In the genomic region with DNA sequence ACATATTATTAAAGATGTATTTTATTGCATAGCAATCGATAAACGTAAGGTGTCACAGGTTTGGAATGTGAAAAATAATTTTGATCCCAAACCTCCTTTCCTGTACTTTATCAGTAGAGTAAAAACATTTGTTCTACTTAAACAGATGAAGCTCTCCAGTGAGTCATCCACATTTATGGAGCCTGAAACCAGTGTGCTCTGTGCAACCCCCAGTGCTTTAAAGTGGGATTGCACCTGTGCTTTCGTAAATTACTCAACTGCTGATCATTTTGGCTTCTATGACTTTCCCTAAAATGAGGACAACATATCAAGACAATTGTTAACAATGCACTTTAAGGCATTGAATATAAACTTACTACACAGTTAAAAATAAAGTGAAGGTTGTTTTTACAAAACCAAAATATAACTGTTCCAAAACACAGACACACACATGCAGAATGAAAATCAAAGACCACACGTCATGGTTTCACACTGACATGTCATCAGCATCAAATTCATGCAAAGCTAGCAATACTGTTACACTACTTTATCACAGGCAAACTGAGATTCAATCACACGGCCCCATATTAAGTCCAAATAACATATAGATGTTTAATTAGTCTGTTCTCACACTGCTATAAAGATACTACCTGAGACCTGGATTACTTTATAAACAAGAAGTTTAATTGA, we compare ENCODE assay signal across 8 cellular contexts. TPM values are rescaled to one million over a fixed set of nuclear protein-coding genes. Genes with fewer than 3 reads are reported as not detected.
DNase-seq lines count a peak whose midpoint lies in the region; ATAC-seq and TF ChIP-seq lines count a peak whose summit lies in the region.

No MANE protein-coding gene starts in this region.

- DNase-seq in activated CD8-positive, alpha-beta memory T cell treated with anti-CD3 and anti-CD28 coated beads, Interleukin-2, amount 10 ng/mL, durations not matched to agents 7 days and 5 days: no peak
- DNase-seq in activated CD8-positive, alpha-beta memory T cell treated with anti-CD3 and anti-CD28 coated beads, Interleukin-2, amount 50 U/mL, for 4 hours: no peak
- peak; percentile 23 for DNase-seq in MG63
- peak; percentile 76 for DNase-seq in MCF 10A (ENCODE audit: unreplicated experiment)
- peak; percentile 78 to 80 for DNase-seq in lung microvascular endothelial cell (ENCODE audit: low read depth in 2 of 2)
- no peak for DNase-seq in COLO668 (lab: John Stamatoyannopoulos, UW; ENCODE audit: unreplicated experiment)
- no peak for DNase-seq in DMS79 (lab: John Stamatoyannopoulos, UW)
- no peak for DNase-seq in middle frontal gyrus (ENCODE audit: extremely low spot score, low spot score)

- no peaks in the 10 kb centered on the region for H3K9me3 ChIP-seq in MG63

- no peak overlapping the region for H3K27ac Mint-ChIP-seq in activated CD8-positive, alpha-beta memory T cell treated with anti-CD3 and anti-CD28 coated beads, Interleukin-2, amount 10 ng/mL, durations not matched to agents 7 days and 5 days
- H3K27ac Mint-ChIP-seq in MCF 10A (ENCODE audit: low read depth, unreplicated experiment): no peak overlapping the region

- intact Hi-C loops in MCF 10A (cut with micrococcal nuclease): no loop called here

- peaks cover 76% of the 10 kb centered on the region for H3K36me3 Mint-ChIP-seq in activated CD8-positive, alpha-beta memory T cell treated with anti-CD3 and anti-CD28 coated beads, Interleukin-2, amount 10 ng/mL, durations not matched to agents 7 days and 5 days
- peaks cover 18% of the 10 kb centered on the region for H3K36me3 Mint-ChIP-seq in MCF 10A (ENCODE audit: insufficient read depth, unreplicated experiment)

- no peaks in the 10 kb centered on the region for H3K27me3 Mint-ChIP-seq in activated CD8-positive, alpha-beta memory T cell treated with anti-CD3 and anti-CD28 coated beads, Interleukin-2, amount 10 ng/mL, durations not matched to agents 7 days and 5 days
- no peaks in the 10 kb centered on the region for H3K27me3 Mint-ChIP-seq in MCF 10A (ENCODE audit: insufficient read depth, unreplicated experiment)

- no TSS peak for BruUV-seq in MCF 10A (replicated peaks; lab: Mats Ljungman, UMichigan)

- H3K36me3 ChIP-seq in MG63: peaks cover 46% of the 10 kb centered on the region

- peak; percentile 67 for TF ChIP-seq CTCF in MCF 10A (IDR thresholded peaks at IDR 0.05; ENCODE audit: unreplicated experiment)

- CTCF ChIA-PET in activated CD8-positive, alpha-beta memory T cell treated with anti-CD3 and anti-CD28 coated beads, Interleukin-2, amount 10 ng/mL, durations not matched to agents 7 days and 5 days (lab: Charles Lee): no interaction called here
- CTCF ChIA-PET in MCF 10A (lab: Yijun Ruan, JAX): interaction anchor here (0.6 to 2.3 kb wide), 15 partner anchors 10 to 879 kb away, joined by 3 to 8 read pairs (median 3); no protein-coding TSS in a partner anchor

- H3K9me3 Mint-ChIP-seq in activated CD8-positive, alpha-beta memory T cell treated with anti-CD3 and anti-CD28 coated beads, Interleukin-2, amount 10 ng/mL, durations not matched to agents 7 days and 5 days (ENCODE audit: low read depth): peaks cover 15% of the 10 kb centered on the region
- H3K9me3 Mint-ChIP-seq in MCF 10A (ENCODE audit: unreplicated experiment): peaks cover 9% of the 10 kb centered on the region

- H3K4me3 Mint-ChIP-seq in activated CD8-positive, alpha-beta memory T cell treated with anti-CD3 and anti-CD28 coated beads, Interleukin-2, amount 10 ng/mL, durations not matched to agents 7 days and 5 days: no peak overlapping the region
- no peak overlapping the region for H3K4me3 Mint-ChIP-seq in MCF 10A (ENCODE audit: unreplicated experiment)

- H3K27me3 ChIP-seq in MG63: no peaks in the 10 kb centered on the region

- H3K4me1 Mint-ChIP-seq in activated CD8-positive, alpha-beta memory T cell treated with anti-CD3 and anti-CD28 coated beads, Interleukin-2, amount 10 ng/mL, durations not matched to agents 7 days and 5 days: peaks cover 23% of the 10 kb centered on the region
- H3K4me1 Mint-ChIP-seq in MCF 10A (ENCODE audit: insufficient read depth, unreplicated experiment): peaks cover 6% of the 10 kb centered on the region

- peak; percentile 65 for ATAC-seq in activated CD8-positive, alpha-beta memory T cell treated with anti-CD3 and anti-CD28 coated beads, Interleukin-2, amount 10 ng/mL, durations not matched to agents 7 days and 5 days

- no peak overlapping the region for H3K4me3 ChIP-seq in MG63

- POLR2A ChIA-PET in MCF 10A (lab: Yijun Ruan, JAX): interaction anchor here (0.7 to 0.9 kb wide), 2 partner anchors 10 to 27 kb away, joined by 3 to 4 read pairs; a partner anchor contains a TSS

RNA-seq across cellular contexts. Expression of a gene that starts 9.7 kb away (rescaled TPM):
- 10 to 100 TPM; 22.1 to 25.6 TPM for total RNA-seq in activated CD8-positive, alpha-beta memory T cell treated with anti-CD3 and anti-CD28 coated beads, Interleukin-2, amount 10 ng/mL, durations not matched to agents 7 days and 5 days
- total RNA-seq in MG63 (2014; rRNA removed; shearing (Covaris generic); ENCODE audit: low replicate concordance): 19.0 and 32.5 TPM in 2 replicates
- total RNA-seq in MCF 10A (2022) (14.2 and 25.1 TPM in 2 replicates), lung microvascular endothelial cell (10.0 and 10.3 TPM in 2 replicates)

Comparison
In these comparisons a context has a peak if more than half of its experiments do, and no peak if none do; other contexts are left out.
1. DNase-seq: peak in MG63 (single experiment), MCF 10A (single experiment) and lung microvascular endothelial cell (2 of 2); none in activated CD8-positive, alpha-beta memory T cell treated with anti-CD3 and anti-CD28 coated beads, Interleukin-2, amount 10 ng/mL, durations not matched to agents 7 days and 5 days (single experiment), activated CD8-positive, alpha-beta memory T cell treated with anti-CD3 and anti-CD28 coated beads, Interleukin-2, amount 50 U/mL, for 4 hours (single experiment), COLO668 (single experiment), DMS79 (single experiment) and middle frontal gyrus (single experiment).